In genomic region chr10:113543455-113543955, GRCh38 we compare ENCODE assay signal across 9 cellular contexts. TPM values are rescaled to one million over a fixed set of nuclear protein-coding genes. Genes with fewer than 3 reads are reported as not detected.
"Had no signal": no experiment of that assay in that cellular context is flagged by ENCODE, and none has a peak within 500 bp of the region (broad histone marks: within the 10 kb centered on the region; RNA-seq: fewer than 3 reads in every experiment).

No MANE protein-coding gene starts in this region.

- H3K4me3 ChIP-seq: GM23338 had no signal

- DNase-seq: H9, HCEC 1CT, KG1 had no signal

- ATAC-seq: GM23338 had no signal

- FAIRE-seq: H1, H54, HTR-8/SVneo had no signal

- H2AFZ ChIP-seq: GM23338 had no signal

- H3K4me2 ChIP-seq: GM23338 had no signal

RNA-seq across cellular contexts. Expression of gene HABP2, which starts 9.3 kb away (rescaled TPM):
- total RNA-seq: GM23338, H1, H9, HT-29 had no signal
- polyA plus RNA-seq: GM23338, H1, IgD-negative memory B cell had no signal
